21 cellular contexts compared by ENCODE assay signal in the genomic region with DNA sequence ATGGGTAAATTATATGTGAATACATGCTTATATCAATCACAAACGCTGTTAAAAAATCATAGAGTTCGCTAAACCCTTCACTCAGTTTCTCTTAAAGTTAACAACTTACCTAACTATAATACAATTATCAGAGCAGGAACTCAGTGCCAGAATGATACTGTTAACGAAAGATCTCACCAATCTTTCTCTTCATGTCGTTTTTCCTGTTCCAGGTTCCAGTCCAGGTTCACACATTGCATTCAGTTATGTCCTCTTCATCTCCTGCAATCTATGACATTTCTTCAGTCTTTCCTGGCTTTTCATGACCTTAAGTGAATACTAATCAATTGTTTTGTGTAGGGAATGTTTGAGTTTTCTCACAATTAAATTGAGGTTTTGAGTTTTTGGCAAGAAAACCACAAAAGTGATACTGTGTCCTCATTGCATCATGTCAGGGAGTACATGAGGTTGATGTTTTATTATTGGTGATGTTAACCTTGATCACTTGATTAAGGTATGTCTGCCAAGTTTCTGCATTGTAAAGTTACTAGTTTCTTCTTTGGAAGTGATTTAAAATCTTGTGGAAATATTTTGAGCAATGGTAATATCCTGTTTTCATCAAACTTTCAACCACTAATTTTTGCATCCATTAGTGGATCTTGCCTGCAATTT.
A peak's percentile ranks its signal among the peaks of the same experiment; 100 is the strongest.
DNase-seq lines count a peak whose midpoint lies in the region; ATAC-seq, FAIRE-seq and TF ChIP-seq lines count a peak whose summit lies in the region.
"Had no signal": no experiment of that assay in that cellular context is flagged by ENCODE, and none has a peak within 500 bp of the region (broad histone marks: within the 10 kb centered on the region; RNA-seq: fewer than 3 reads in every experiment).

No MANE protein-coding gene starts in this region.

- no peak for ATAC-seq in HepG2
- peak; percentile 69 to 86 (median 76) for ATAC-seq in right lobe of liver
- no peak for ATAC-seq in GM18517 (IDR thresholded peaks at IDR 0.05; ENCODE audit: unreplicated experiment)
- ATAC-seq: A549 had no signal

- H2AFZ ChIP-seq in HepG2 (ENCODE audit: low read length), result no peak overlapping the region

- POLR2A ChIA-PET in HepG2 (lab: Yijun Ruan, JAX), result no interaction called here

- TF ChIP-seq EP300 in HepG2 (IDR thresholded peaks at IDR 0.05; ENCODE audit: low read depth in 2 of 2, low read length in 2 of 2), result no peak
- no peak for TF ChIP-seq EP300 in HepG2 (CRISPR knock-in tag; IDR thresholded peaks at IDR 0.05; ENCODE audit: borderline replicate concordance)

- no peak for DNase-seq in HepG2 (ENCODE audit: low spot score)
- peak; percentile 17 for DNase-seq in fibroblast of mammary gland (ENCODE audit: low read depth)
- DNase-seq in right lobe of liver, result no peak
- DNase-seq in T-helper 9 cell, result no peak
- DNase-seq: 8988T; ACHN; C1 segment of cervical spinal cord; Caco-2; CD4-positive, alpha-beta memory T cell; DMS 273 treated with DMSO at 0.1 percent for 48 hours; DMS79; GF-D8; GOT3; HFFc6 had no signal

- H3K4me3 ChIP-seq in liver (ENCODE audit: low read depth in 1 of 3, low read length in 3 of 3) (no peak overlapping the region), HepG2 (replicated peaks in 1 of 3; ENCODE audit: insufficient read depth in 1 of 3, low read depth in 2 of 3, low read length in 3 of 3) (no peak overlapping the region), fibroblast of mammary gland (ENCODE audit: control insufficient read depth, low read depth, low read length) (no peak overlapping the region), right lobe of liver (no peak overlapping the region)
- H3K4me3 ChIP-seq: A549, HAP-1 had no signal

- FAIRE-seq in HepG2 (lab: Jason Lieb, UNC), result no peak
- FAIRE-seq: A549, GM12891, GM18507, H54 had no signal

- H3K27me3 ChIP-seq in liver (ENCODE audit: control insufficient read depth in 4 of 4, insufficient read depth in 4 of 4, low read length in 3 of 4) (no peaks in the 10 kb centered on the region), HepG2 (ENCODE audit: control insufficient read depth in 1 of 2, insufficient read depth in 2 of 2, low read length in 2 of 2) (no peaks in the 10 kb centered on the region), right lobe of liver (no peaks in the 10 kb centered on the region)

- in situ Hi-C loops in HepG2 (cut with HindIII; ENCODE audit: extremely low pct_ligation_motif_present, low pct_unique_long_range_greater_than_20kb), result no loop called here

- no peak for TF ChIP-seq POLR2A in HepG2 (IDR thresholded peaks at IDR 0.05; ENCODE audit: insufficient read depth in 1 of 2, low read depth in 2 of 2, low read length in 2 of 2)
- TF ChIP-seq POLR2A in right lobe of liver (IDR thresholded peaks at IDR 0.05), result no peak

- TF ChIP-seq RAD21 in liver (IDR thresholded peaks at IDR 0.05) (no peak), HepG2 (CRISPR knock-in tag; IDR thresholded peaks at IDR 0.05) (no peak)

- no peaks in the 10 kb centered on the region for H4K20me1 ChIP-seq in HepG2 (ENCODE audit: insufficient read depth, low read length)

- WGBS in liver, result 60% methylated on average over 4 of the region's 4 CpGs
- 49% methylated on average over 4 of the region's 4 CpGs for WGBS in HepG2 (ENCODE audit: low lambda C conversion rate)
- 49% methylated on average over 4 of the region's 4 CpGs for WGBS in right lobe of liver (ENCODE audit: insufficient coverage, low coverage, low lambda C conversion rate, missing lambda C conversion rate)

- no peaks in the 10 kb centered on the region for H3K36me3 ChIP-seq in liver (ENCODE audit: control insufficient read depth in 4 of 4, insufficient read depth in 3 of 4, low read depth in 1 of 4, low read length in 3 of 4)
- H3K36me3 ChIP-seq in HepG2 (replicated peaks in 1 of 2; ENCODE audit: control insufficient read depth in 1 of 2, insufficient read depth in 2 of 2, low read length in 2 of 2), result no peaks in the 10 kb centered on the region
- H3K36me3 ChIP-seq in right lobe of liver, result no peaks in the 10 kb centered on the region
- H3K36me3 ChIP-seq: HAP-1 had no signal

- H3K9me3 ChIP-seq in liver (ENCODE audit: control insufficient read depth in 4 of 4, low read length in 3 of 4), result no peaks in the 10 kb centered on the region
- no peaks in the 10 kb centered on the region for H3K9me3 ChIP-seq in HepG2 (ENCODE audit: low read length)
- H3K9me3 ChIP-seq in right lobe of liver, result no peaks in the 10 kb centered on the region
- H3K9me3 ChIP-seq: A549, Caco-2, HAP-1 had no signal

- H3K4me1 ChIP-seq in liver (ENCODE audit: control insufficient read depth in 4 of 4, insufficient read depth in 4 of 4, low read length in 3 of 4) (peaks cover 0 to 7% (median 6%) of the 10 kb centered on the region in 4 donors), HepG2 (ENCODE audit: insufficient read depth, low read length) (peaks cover 10% of the 10 kb centered on the region), right lobe of liver (peaks cover 0 to 14% (median 4%) of the 10 kb centered on the region in 4 donors)
- H3K4me1 ChIP-seq: A549, Caco-2 had no signal

- no peak overlapping the region for H3K4me2 ChIP-seq in HepG2 (ENCODE audit: low read depth, low read length)
- H3K4me2 ChIP-seq: A549 had no signal

- intact Hi-C loops in HepG2 (cut with micrococcal nuclease; ENCODE audit: unreplicated experiment), result no loop called here
- intact Hi-C loops in right lobe of liver (cut with DNase I), result no loop called here

- no peaks in the 10 kb centered on the region for H3K79me2 ChIP-seq in HepG2 (ENCODE audit: insufficient read depth, low read length)

- CTCF ChIA-PET in HepG2 (lab: Yijun Ruan, JAX; ENCODE audit: low intra/inter-chr PET ratio, low total read pairs), result no interaction called here

- TF ChIP-seq CTCF in liver (IDR thresholded peaks at IDR 0.05; ENCODE audit: low read depth, low read length, missing input control) (no peak), HepG2 (CRISPR knock-in tag; IDR thresholded peaks at IDR 0.05) (no peak), fibroblast of mammary gland (conservative IDR thresholded peaks at IDR 0.05; ENCODE audit: control insufficient read depth, insufficient read depth, low read depth, low read length) (no peak), right lobe of liver (IDR thresholded peaks at IDR 0.05) (no peak)

- no peak overlapping the region for H3K9ac ChIP-seq in liver (ENCODE audit: low read depth in 1 of 2, low read length in 2 of 2)
- no peak overlapping the region for H3K9ac ChIP-seq in HepG2 (ENCODE audit: insufficient read depth, low read depth, low read length)

- BruUV-seq in HepG2 (replicated peaks; lab: Mats Ljungman, UMichigan), result no TSS peak

- peak overlapping the region in 1 of 2 donors; percentile 16 for H3K27ac ChIP-seq in liver (ENCODE audit: low read depth in 1 of 2, low read length in 2 of 2)
- no peak overlapping the region for H3K27ac ChIP-seq in HepG2 (ENCODE audit: extremely low read length, insufficient read depth, low read length)
- peak overlapping the region; percentile 46 to 55 (median 49) for H3K27ac ChIP-seq in right lobe of liver
- H3K27ac ChIP-seq: A549 had no signal

TF ChIP-seq in liver, 16 proteins besides CTCF, POLR2A, EP300 and RAD21 (continues in another document):
- TF ChIP-seq, protein P1, sequence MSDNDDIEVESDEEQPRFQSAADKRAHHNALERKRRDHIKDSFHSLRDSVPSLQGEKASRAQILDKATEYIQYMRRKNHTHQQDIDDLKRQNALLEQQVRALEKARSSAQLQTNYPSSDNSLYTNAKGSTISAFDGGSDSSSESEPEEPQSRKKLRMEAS (IDR thresholded peaks at IDR 0.05), result peak; percentile 29
- TF ChIP-seq TAF1 (conservative IDR thresholded peaks at IDR 0.05) (no peak), SP1 (IDR thresholded peaks at IDR 0.05) (no peak), RXRA (IDR thresholded peaks at IDR 0.05) (peak; percentile 67 to 80), JUND (IDR thresholded peaks at IDR 0.05) (peak in 1 of 2 donors; percentile 46), HNF4G (IDR thresholded peaks at IDR 0.05) (no peak), NR2F2 (IDR thresholded peaks at IDR 0.05) (no peak), HNF4A (conservative IDR thresholded peaks at IDR 0.05) (peak; percentile 38 to 65), FOXA2 (IDR thresholded peaks at IDR 0.05) (no peak), YY1 (IDR thresholded peaks at IDR 0.05) (peak; percentile 44), FOXA1 (IDR thresholded peaks at IDR 0.05) (no peak), EGR1 (IDR thresholded peaks at IDR 0.05; ENCODE audit: low read depth in 2 of 2) (no peak), GABPA (IDR thresholded peaks at IDR 0.05 in 1 of 2, conservative IDR thresholded peaks at IDR 0.05 in 1 of 2) (no peak)
- TF ChIP-seq, protein P2, sequence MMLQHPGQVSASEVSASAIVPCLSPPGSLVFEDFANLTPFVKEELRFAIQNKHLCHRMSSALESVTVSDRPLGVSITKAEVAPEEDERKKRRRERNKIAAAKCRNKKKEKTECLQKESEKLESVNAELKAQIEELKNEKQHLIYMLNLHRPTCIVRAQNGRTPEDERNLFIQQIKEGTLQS (IDR thresholded peaks at IDR 0.05), result peak; percentile 57

TF ChIP-seq in HepG2, 621 proteins besides CTCF, POLR2A, EP300 and RAD21 (continues in another document):
- TF ChIP-seq ZNF383 (CRISPR knock-in tag; IDR thresholded peaks at IDR 0.05; ENCODE audit: borderline replicate concordance) (no peak), ZNF678 (CRISPR knock-in tag; IDR thresholded peaks at IDR 0.05) (no peak)
- TF ChIP-seq, protein P3, sequence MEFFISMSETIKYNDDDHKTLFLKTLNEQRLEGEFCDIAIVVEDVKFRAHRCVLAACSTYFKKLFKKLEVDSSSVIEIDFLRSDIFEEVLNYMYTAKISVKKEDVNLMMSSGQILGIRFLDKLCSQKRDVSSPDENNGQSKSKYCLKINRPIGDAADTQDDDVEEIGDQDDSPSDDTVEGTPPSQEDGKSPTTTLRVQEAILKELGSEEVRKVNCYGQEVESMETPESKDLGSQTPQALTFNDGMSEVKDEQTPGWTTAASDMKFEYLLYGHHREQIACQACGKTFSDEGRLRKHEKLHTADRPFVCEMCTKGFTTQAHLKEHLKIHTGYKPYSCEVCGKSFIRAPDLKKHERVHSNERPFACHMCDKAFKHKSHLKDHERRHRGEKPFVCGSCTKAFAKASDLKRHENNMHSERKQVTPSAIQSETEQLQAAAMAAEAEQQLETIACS (CRISPR knock-in tag; IDR thresholded peaks at IDR 0.05), result no peak
- TF ChIP-seq, protein P4, sequence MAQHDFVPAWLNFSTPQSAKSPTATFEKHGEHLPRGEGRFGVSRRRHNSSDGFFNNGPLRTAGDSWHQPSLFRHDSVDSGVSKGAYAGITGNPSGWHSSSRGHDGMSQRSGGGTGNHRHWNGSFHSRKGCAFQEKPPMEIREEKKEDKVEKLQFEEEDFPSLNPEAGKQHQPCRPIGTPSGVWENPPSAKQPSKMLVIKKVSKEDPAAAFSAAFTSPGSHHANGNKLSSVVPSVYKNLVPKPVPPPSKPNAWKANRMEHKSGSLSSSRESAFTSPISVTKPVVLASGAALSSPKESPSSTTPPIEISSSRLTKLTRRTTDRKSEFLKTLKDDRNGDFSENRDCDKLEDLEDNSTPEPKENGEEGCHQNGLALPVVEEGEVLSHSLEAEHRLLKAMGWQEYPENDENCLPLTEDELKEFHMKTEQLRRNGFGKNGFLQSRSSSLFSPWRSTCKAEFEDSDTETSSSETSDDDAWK (CRISPR knock-in tag; IDR thresholded peaks at IDR 0.05), result no peak

Comparison
In these comparisons a context has a peak if more than half of its experiments do, and no peak if none do; other contexts are left out.
1. ATAC-seq: peak in right lobe of liver (4 of 4); none in HepG2 (single experiment) and GM18517 (single experiment).